ENCODE assay signal across 1 cellular context in genomic region chr6:47780510-47781356, GRCh38.
TF ChIP-seq lines count a peak whose summit lies in the region.

No MANE protein-coding gene starts in this region.

TF ChIP-seq in HepG2, 621 proteins besides CTCF, POLR2A, EP300 and RAD21 (continued from another document and continues in another):
- TF ChIP-seq TFAP4 (IDR thresholded peaks at IDR 0.05; ENCODE audit: borderline replicate concordance, low read depth) (no peak), ZNF781 (CRISPR knock-in tag; IDR thresholded peaks at IDR 0.05; ENCODE audit: borderline replicate concordance, not compliant biosample characterization) (peak; percentile 42), ZNF891 (CRISPR knock-in tag; IDR thresholded peaks at IDR 0.05) (no peak), PREB (CRISPR knock-in tag; IDR thresholded peaks at IDR 0.05) (no peak), ARNT (IDR thresholded peaks at IDR 0.05) (no peak), ZFX (CRISPR knock-in tag; IDR thresholded peaks at IDR 0.05; ENCODE audit: low read depth) (no peak), ZNF20 (CRISPR knock-in tag; IDR thresholded peaks at IDR 0.05) (no peak), ZNF10 (CRISPR knock-in tag; IDR thresholded peaks at IDR 0.05; ENCODE audit: borderline replicate concordance, low read depth) (no peak), TRIM24 (CRISPR knock-in tag; IDR thresholded peaks at IDR 0.05) (no peak), NFRKB (IDR thresholded peaks at IDR 0.05) (no peak), ZBTB26 (CRISPR knock-in tag; IDR thresholded peaks at IDR 0.05; ENCODE audit: borderline replicate concordance) (no peak), AKAP8 (CRISPR knock-in tag; IDR thresholded peaks at IDR 0.05) (no peak), SKI (IDR thresholded peaks at IDR 0.05; ENCODE audit: partially characterized antibody) (no peak), STAG1 (CRISPR knock-in tag; IDR thresholded peaks at IDR 0.05) (peak; percentile 79), PRDM15 (CRISPR knock-in tag; IDR thresholded peaks at IDR 0.05) (no peak), NFE2L1 (CRISPR knock-in tag; IDR thresholded peaks at IDR 0.05; ENCODE audit: borderline replicate concordance) (no peak), TBX2 (CRISPR knock-in tag; IDR thresholded peaks at IDR 0.05; ENCODE audit: borderline replicate concordance) (no peak), TCF12 (IDR thresholded peaks at IDR 0.05) (no peak), TCF12 (CRISPR knock-in tag; IDR thresholded peaks at IDR 0.05) (no peak), ZGPAT (CRISPR knock-in tag; IDR thresholded peaks at IDR 0.05) (no peak), TEAD3 (CRISPR knock-in tag; optimal IDR thresholded peaks at IDR 0.05; ENCODE audit: borderline replicate concordance) (no peak), ARID3A (IDR thresholded peaks at IDR 0.05; ENCODE audit: low read depth, low read length) (peak; percentile 75; the same call in 1 of the 2 replicates), KIAA2018 (CRISPR knock-in tag; IDR thresholded peaks at IDR 0.05; ENCODE audit: borderline replicate concordance) (no peak), ZFP82 (CRISPR knock-in tag; IDR thresholded peaks at IDR 0.05; ENCODE audit: borderline replicate concordance) (no peak), ZNF30 (CRISPR knock-in tag; IDR thresholded peaks at IDR 0.05) (no peak), ZFYVE20 (CRISPR knock-in tag; IDR thresholded peaks at IDR 0.05; ENCODE audit: borderline replicate concordance, low read depth) (no peak), SMC3 (IDR thresholded peaks at IDR 0.05; ENCODE audit: low read length) (peak; percentile 74), NFE2 (CRISPR knock-in tag; IDR thresholded peaks at IDR 0.05) (no peak), ZNF724P (CRISPR knock-in tag; IDR thresholded peaks at IDR 0.05; ENCODE audit: borderline replicate concordance) (no peak), HNRNPK (IDR thresholded peaks at IDR 0.05; ENCODE audit: low read depth, low read length, poor library complexity, severe bottlenecking) (no peak), KDM1A (CRISPR knock-in tag; IDR thresholded peaks at IDR 0.05) (no peak), EHMT2 (IDR thresholded peaks at IDR 0.05; ENCODE audit: borderline replicate concordance, low read depth, low read length) (no peak), MXD4 (CRISPR knock-in tag; IDR thresholded peaks at IDR 0.05) (no peak), ZNF770 (CRISPR knock-in tag; IDR thresholded peaks at IDR 0.05) (no peak), SMARCE1 (IDR thresholded peaks at IDR 0.05; ENCODE audit: borderline replicate concordance) (no peak), DRAP1 (CRISPR knock-in tag; IDR thresholded peaks at IDR 0.05) (no peak), ZNF567 (CRISPR knock-in tag; IDR thresholded peaks at IDR 0.05; ENCODE audit: borderline replicate concordance) (no peak)
